Comparison of ENCODE assay signal across 2 cellular contexts in genomic region chr17:64442550-64442971, GRCh38.
TF ChIP-seq lines count a peak whose summit lies in the region.

No MANE protein-coding gene starts in this region.

TF ChIP-seq in GM12891, 5 proteins besides CTCF, POLR2A, EP300 and RAD21:
- TF ChIP-seq POU2F2 (IDR thresholded peaks at IDR 0.05; ENCODE audit: low read depth, low read length) (no peak), TAF1 (IDR thresholded peaks at IDR 0.05; ENCODE audit: low read depth, low read length) (no peak), SPI1 (IDR thresholded peaks at IDR 0.05; ENCODE audit: low read depth, low read length) (peak; percentile 59)

TF ChIP-seq in endothelial cell of umbilical vein, 7 proteins besides CTCF, POLR2A, EP300 and RAD21:
- TF ChIP-seq MYC (IDR thresholded peaks at IDR 0.05; ENCODE audit: low read depth, low read length) (no peak), GATA2 (IDR thresholded peaks at IDR 0.05; ENCODE audit: insufficient read depth, insufficient read length, low read depth, low read length) (no peak), FOS (IDR thresholded peaks at IDR 0.05; ENCODE audit: borderline replicate concordance, insufficient read depth, low read length) (no peak), EZH2 (IDR thresholded peaks at IDR 0.05; ENCODE audit: borderline replicate concordance, low read depth, low read length, severe bottlenecking) (no peak), POLR2AphosphoS5 (IDR thresholded peaks at IDR 0.05; ENCODE audit: insufficient read depth, low read depth, low read length) (no peak), JUN (IDR thresholded peaks at IDR 0.05; ENCODE audit: borderline replicate concordance, insufficient read depth, insufficient read length, low read depth) (no peak)
- TF ChIP-seq, protein P1, sequence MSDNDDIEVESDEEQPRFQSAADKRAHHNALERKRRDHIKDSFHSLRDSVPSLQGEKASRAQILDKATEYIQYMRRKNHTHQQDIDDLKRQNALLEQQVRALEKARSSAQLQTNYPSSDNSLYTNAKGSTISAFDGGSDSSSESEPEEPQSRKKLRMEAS (IDR thresholded peaks at IDR 0.05; ENCODE audit: insufficient read depth, insufficient read length) = no peak
